Comparison of ENCODE assay signal across 8 cellular contexts in the genomic region with DNA sequence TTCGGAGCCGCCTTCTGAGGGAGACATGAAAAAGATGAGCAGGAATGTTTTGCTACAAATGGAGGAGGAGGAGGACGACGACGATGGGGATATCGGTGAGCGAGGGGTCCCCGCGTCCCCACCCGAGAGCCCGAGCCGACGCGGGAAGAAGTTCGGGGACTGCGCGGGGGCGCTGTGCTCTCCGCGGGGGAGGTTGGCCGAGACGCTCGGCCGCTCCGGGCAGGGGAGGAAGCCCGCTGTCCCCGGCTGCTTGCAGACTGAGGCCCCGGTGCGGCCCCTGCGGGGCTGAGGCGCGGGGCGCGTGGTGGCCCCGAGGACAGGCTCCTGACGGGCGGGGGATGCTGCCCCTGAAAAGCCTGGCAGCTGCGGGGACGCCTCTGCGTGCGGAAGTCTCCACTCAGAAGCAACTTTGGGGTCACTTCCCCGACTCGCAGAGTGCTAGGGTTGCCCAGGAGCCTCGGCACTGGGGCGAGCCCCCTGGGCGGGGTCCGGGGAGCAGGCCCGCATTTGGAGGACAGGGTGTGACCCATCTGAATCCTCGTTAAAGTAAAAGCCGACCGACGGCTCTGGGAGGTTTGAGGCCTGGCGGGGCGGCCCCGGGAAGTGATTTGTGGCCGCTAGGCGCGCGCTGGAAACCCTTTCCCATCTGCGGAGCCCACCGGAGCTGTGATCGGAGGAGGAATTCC. TPM values are rescaled to one million over a fixed set of nuclear protein-coding genes. Genes with fewer than 3 reads are reported as not detected.
DNase-seq lines count a peak whose midpoint lies in the region; ATAC-seq and TF ChIP-seq lines count a peak whose summit lies in the region.

No MANE protein-coding gene starts in this region.

- no peaks in the 10 kb centered on the region for H3K9me3 Mint-ChIP-seq in activated CD4-positive, alpha-beta T cell treated with anti-CD3 and anti-CD28 coated beads for 36 hours (ENCODE audit: low read depth)

- H3K4me3 ChIP-seq in GM06990 (replicated peaks; ENCODE audit: low read depth, low read length) (peak overlapping the region; percentile 76), dorsolateral prefrontal cortex (peak overlapping the region; percentile 53 to 91 (median 80)), lower lobe of right lung (peak overlapping the region; percentile 83)

- peak; percentile 79 for DNase-seq in GM06990 (ENCODE audit: extremely low read depth, insufficient read length)
- peak; percentile 42 to 58 for DNase-seq in Kasumi-1 (lab: John Stamatoyannopoulos, UW)
- DNase-seq in activated CD4-positive, alpha-beta T cell treated with anti-CD3 and anti-CD28 coated beads for 36 hours: peak; percentile 64
- peak in 4 of 10 donors; percentile 33 to 56 (median 41) for DNase-seq in dorsolateral prefrontal cortex
- DNase-seq in lower lobe of right lung: peak; percentile 70
- DNase-seq in stimulated activated CD8-positive, alpha-beta memory T cell treated with anti-CD3 and anti-CD28 coated beads, Interleukin-12 subunit alpha, Interleukin-12 subunit beta, amount 100 ng/mL, for 1 hour (ENCODE audit: low read depth): peak; percentile 30
- DNase-seq in NCI-H187 (lab: John Stamatoyannopoulos, UW): no peak

- H3K27me3 ChIP-seq in GM06990 (replicated peaks; ENCODE audit: control insufficient read depth, insufficient read depth, low read length) (no peaks in the 10 kb centered on the region), dorsolateral prefrontal cortex (no peaks in the 10 kb centered on the region), lower lobe of right lung (ENCODE audit: low read depth) (no peaks in the 10 kb centered on the region)

- H3K36me3 ChIP-seq in GM06990 (ENCODE audit: control insufficient read depth, insufficient read depth, low read length) (no peaks in the 10 kb centered on the region), lower lobe of right lung (no peaks in the 10 kb centered on the region)

- H3K9me3 ChIP-seq in lower lobe of right lung: no peaks in the 10 kb centered on the region

- peak overlapping the region; percentile 90 for H3K27ac Mint-ChIP-seq in activated CD4-positive, alpha-beta T cell treated with anti-CD3 and anti-CD28 coated beads for 36 hours

- no peaks in the 10 kb centered on the region for H3K27me3 Mint-ChIP-seq in activated CD4-positive, alpha-beta T cell treated with anti-CD3 and anti-CD28 coated beads for 36 hours

- intact Hi-C loops in activated CD4-positive, alpha-beta T cell treated with anti-CD3 and anti-CD28 coated beads for 36 hours (cut with DNase I, micrococcal nuclease): loop anchor here (1.0 to 5.0 kb wide), 4 partner anchors 18 to 511 kb away; a partner anchor contains a TSS
- intact Hi-C loops in dorsolateral prefrontal cortex (cut with DNase I) (loop anchor here in 1 of 2 donors (5.0 kb wide), 1 partner anchor 511 kb away; a partner anchor contains a TSS), lower lobe of right lung (cut with DNase I) (no loop called here)

- H3K27ac ChIP-seq in dorsolateral prefrontal cortex: peak overlapping the region; percentile 55 to 96 (median 87)
- H3K27ac ChIP-seq in lower lobe of right lung: peak overlapping the region; percentile 92

- H3K4me3 Mint-ChIP-seq in activated CD4-positive, alpha-beta T cell treated with anti-CD3 and anti-CD28 coated beads for 36 hours: peak overlapping the region; percentile 89

- ATAC-seq in GM21737 (IDR thresholded peaks at IDR 0.05; ENCODE audit: unreplicated experiment) (peak; percentile 37), lower lobe of right lung (peak; percentile 81 to 85)
- peak; percentile 34 for ATAC-seq in activated CD4-positive, alpha-beta T cell treated with anti-CD3 and anti-CD28 coated beads for 36 hours

- CTCF ChIA-PET in activated CD4-positive, alpha-beta T cell treated with anti-CD3 and anti-CD28 coated beads for 36 hours (lab: Charles Lee): interaction anchor here (0.9 to 1.8 kb wide), 5 partner anchors 16 to 303 kb away, joined by 3 to 11 read pairs (median 3); no protein-coding TSS in a partner anchor

- peaks cover 46% of the 10 kb centered on the region for H3K4me1 Mint-ChIP-seq in activated CD4-positive, alpha-beta T cell treated with anti-CD3 and anti-CD28 coated beads for 36 hours

- POLR2A ChIA-PET in activated CD4-positive, alpha-beta T cell treated with anti-CD3 and anti-CD28 coated beads for 36 hours (lab: Charles Lee): no interaction called here

- TF ChIP-seq CTCF in GM06990 (IDR thresholded peaks at IDR 0.05; ENCODE audit: insufficient read depth, low read length, poor library complexity, severe bottlenecking) (peak; percentile 42), dorsolateral prefrontal cortex (IDR thresholded peaks at IDR 0.05 in 54 of 56, conservative IDR thresholded peaks at IDR 0.05 in 2 of 56; ENCODE audit: low read depth in 1 of 56, partially characterized antibody in 56 of 56) (peak in 25 of 56 donors; percentile 2 to 47 (median 15)), lower lobe of right lung (IDR thresholded peaks at IDR 0.05) (peak; percentile 36)

- H3K4me1 ChIP-seq in lower lobe of right lung: peaks cover 40% of the 10 kb centered on the region

- H3K36me3 Mint-ChIP-seq in activated CD4-positive, alpha-beta T cell treated with anti-CD3 and anti-CD28 coated beads for 36 hours (ENCODE audit: low read depth): peaks cover 2% of the 10 kb centered on the region

RNA-seq across cellular contexts. Expression of a gene that starts 0.5 kb away (rescaled TPM):
- total RNA-seq in activated CD4-positive, alpha-beta T cell treated with anti-CD3 and anti-CD28 coated beads for 36 hours: 10 to 100 TPM; 18.7 to 20.3 TPM
- total RNA-seq in dorsolateral prefrontal cortex (10 to 100 TPM in 119 of 120 experiments, 1 to 10 TPM in 1; 8.5 to 32.7 (median 16.5) TPM), lower lobe of right lung (64.1 TPM)

Comparison
In these comparisons a context has a peak if more than half of its experiments do, and no peak if none do; other contexts are left out.
1. DNase-seq: peak in GM06990 (single experiment), Kasumi-1 (2 of 2), activated CD4-positive, alpha-beta T cell treated with anti-CD3 and anti-CD28 coated beads for 36 hours (single experiment), lower lobe of right lung (single experiment) and stimulated activated CD8-positive, alpha-beta memory T cell treated with anti-CD3 and anti-CD28 coated beads, Interleukin-12 subunit alpha, Interleukin-12 subunit beta, amount 100 ng/mL, for 1 hour (single experiment); none in NCI-H187 (0 of 2).
2. Peak in every context shown above with its lines, with median percentiles within 50 percentile points of each other: H3K4me3 ChIP-seq and ATAC-seq.